ENCODE assay signal across 8 cellular contexts in genomic region chr6:27752038-27752885, GRCh38.
DNase-seq lines count a peak whose midpoint lies in the region; ATAC-seq, FAIRE-seq and TF ChIP-seq lines count a peak whose summit lies in the region.

No MANE protein-coding gene starts in this region.

- H3K4ac ChIP-seq in H1 (replicated peaks; ENCODE audit: insufficient read length, low read depth, low read length): no peak overlapping the region

- TF ChIP-seq CTCF in AG09319 (IDR thresholded peaks at IDR 0.05; ENCODE audit: low read depth, low read length) (peak; percentile 70), H1 (IDR thresholded peaks at IDR 0.05; ENCODE audit: control extremely low read depth in 1 of 3, insufficient read depth in 1 of 3, low read depth in 1 of 3, low read length in 3 of 3) (peak; percentile 11 to 62 (median 47); a peak in 3 of 4 replicates)

- H4K20me1 ChIP-seq in H1 (replicated peaks in 1 of 2; ENCODE audit: control insufficient read depth in 1 of 2, insufficient read depth in 2 of 2, low read length in 2 of 2): no peaks in the 10 kb centered on the region

- H3K23me2 ChIP-seq in H1 (ENCODE audit: low read depth, low read length): peaks cover 2% of the 10 kb centered on the region

- peak; percentile 69 for FAIRE-seq in H1 (lab: Jason Lieb, UNC)

- peak; percentile 45 for DNase-seq in AG09319 (ENCODE audit: extremely low read depth, low read depth)
- DNase-seq in HPDE6-E6E7 (ENCODE audit: extremely low spot score): peak; percentile 36
- DNase-seq in NCI-H69 (lab: John Stamatoyannopoulos, UW): peak; percentile 85
- DNase-seq in activated CD4-positive, alpha-beta T cell treated with anti-CD3 and anti-CD28 coated beads, Interleukin-2, amount 50 U/mL, for 1 hour: peak; percentile 31
- DNase-seq in H1 (ENCODE audit: low read depth in 1 of 2, low spot score in 2 of 2): peak in 1 of 2 experiments; percentile 73
- DNase-seq in memory B cell (ENCODE audit: low spot score in 2 of 2): peak; percentile 40 to 80
- DNase-seq in stimulated activated CD8-positive, alpha-beta memory T cell treated with anti-CD3 and anti-CD28 coated beads, Interleukin-4, amount 100 ng/mL, for 48 hours: peak; percentile 57

- peak; percentile 61 to 68 for TF ChIP-seq RAD21 in H1 (IDR thresholded peaks at IDR 0.05 in 1 of 2, conservative IDR thresholded peaks at IDR 0.05 in 1 of 2; ENCODE audit: low read depth in 2 of 2, low read length in 2 of 2)

- no peaks in the 10 kb centered on the region for H3K27me3 Mint-ChIP-seq in memory B cell

- H3K9ac ChIP-seq in H1 (replicated peaks in 1 of 4; ENCODE audit: extremely low read depth in 1 of 4, low read depth in 3 of 4, low read length in 3 of 4): no peak overlapping the region

- no peaks in the 10 kb centered on the region for H3K36me3 ChIP-seq in H1 (ENCODE audit: control insufficient read depth in 2 of 4, insufficient read depth in 4 of 4, low read length in 3 of 4)

- H3K27ac Mint-ChIP-seq in memory B cell: peak overlapping the region; percentile 98

- H3K4me2 ChIP-seq in H1 (ENCODE audit: insufficient read depth in 1 of 2, low read depth in 2 of 2, low read length in 2 of 2): peak overlapping the region; percentile 63 to 67; a peak in 3 of 4 replicates

- peaks cover 0 to 24% (median 10%) of the 10 kb centered on the region in 4 experiments; a peak in 6 of 7 replicates for H3K27me3 ChIP-seq in H1 (replicated peaks in 1 of 4; ENCODE audit: control insufficient read depth in 3 of 4, extremely low read depth in 1 of 4, insufficient read depth in 3 of 4, low read length in 3 of 4)

- H3K4me1 Mint-ChIP-seq in memory B cell: peaks cover 21% of the 10 kb centered on the region

- no peak for TF ChIP-seq POLR2A in H1 (IDR thresholded peaks at IDR 0.05; ENCODE audit: control extremely low read depth in 1 of 2, low read depth in 2 of 2, low read length in 2 of 2)

- no peak overlapping the region for H2AK5ac ChIP-seq in H1 (ENCODE audit: low read depth, low read length)

- peaks cover 0 to 6% (median 1%) of the 10 kb centered on the region in 4 experiments; a peak in 3 of 7 replicates for H3K4me1 ChIP-seq in H1 (replicated peaks in 1 of 4; ENCODE audit: control insufficient read depth in 3 of 4, insufficient read depth in 4 of 4, low read length in 3 of 4)

- no peak overlapping the region for H2BK20ac ChIP-seq in H1 (ENCODE audit: low read length)

- no peak overlapping the region for H3K23ac ChIP-seq in H1 (ENCODE audit: insufficient read length)

- H4K8ac ChIP-seq in H1 (ENCODE audit: extremely low read depth, insufficient read depth, low read length): no peak overlapping the region; the same call in 1 of the 2 replicates

- no peak overlapping the region for H4K5ac ChIP-seq in H1 (ENCODE audit: insufficient read length, low read depth, low read length)

- H3K4me3 Mint-ChIP-seq in memory B cell: peak overlapping the region; percentile 90

- H4K91ac ChIP-seq in H1 (replicated peaks; ENCODE audit: insufficient read length, low read length): no peak overlapping the region

- peak overlapping the region; percentile 84 to 100 (median 91) for H3K4me3 ChIP-seq in H1 (ENCODE audit: extremely low read depth in 1 of 4, insufficient read depth in 2 of 4, low read depth in 3 of 4, low read length in 4 of 4)

- H3K27ac ChIP-seq in H1 (ENCODE audit: low read depth, low read length): no peak overlapping the region

- H3K9me3 Mint-ChIP-seq in memory B cell: no peaks in the 10 kb centered on the region

- ATAC-seq in GM18873 (IDR thresholded peaks at IDR 0.05; ENCODE audit: low FRiP score, unreplicated experiment): peak; percentile 29
- peak; percentile 40 for ATAC-seq in memory B cell (ENCODE audit: low read depth)

- H2AFZ ChIP-seq in H1 (ENCODE audit: low read length): no peak overlapping the region

- CTCF ChIA-PET in H1 (lab: Charles Lee; ENCODE audit: partially characterized antibody): interaction anchor here (0.5 to 12.4 kb wide), 43 partner anchors 9 to 603 kb away, joined by 3 to 102 read pairs (median 4); a partner anchor contains a TSS

- no peaks in the 10 kb centered on the region for H3K79me2 ChIP-seq in H1 (ENCODE audit: control insufficient read depth in 1 of 2, insufficient read depth in 2 of 2, low read length in 2 of 2)

- TF ChIP-seq EP300 in H1 (IDR thresholded peaks at IDR 0.05; ENCODE audit: borderline replicate concordance in 1 of 2, low read depth in 2 of 2, low read length in 2 of 2): no peak

- H2BK15ac ChIP-seq in H1 (ENCODE audit: low read length): no peak overlapping the region

- no peak overlapping the region for H2BK12ac ChIP-seq in H1 (ENCODE audit: low read depth, low read length)

- no peak overlapping the region for H2BK120ac ChIP-seq in H1 (replicated peaks; ENCODE audit: low read depth, low read length)

- H3K36me3 Mint-ChIP-seq in memory B cell: peaks cover 2% of the 10 kb centered on the region

- H3K56ac ChIP-seq in H1 (replicated peaks; ENCODE audit: insufficient read length, low read depth, low read length): no peak overlapping the region

- POLR2A ChIA-PET in H1 (lab: Charles Lee; ENCODE audit: partially characterized antibody): interaction anchor here (0.7 to 1.6 kb wide), 5 partner anchors 13 to 1467 kb away, joined by 3 to 8 read pairs (median 4); a partner anchor contains a TSS

- H3K79me1 ChIP-seq in H1 (ENCODE audit: low read depth, low read length): no peaks in the 10 kb centered on the region

- 14% methylated on average over 22 of the region's 24 CpGs; no CpG with 5 or more reads in 1 of the 2 experiments for WGBS in H1 (ENCODE audit: extremely low coverage in 1 of 2, insufficient coverage in 1 of 2, insufficient read length in 1 of 2, insufficient replicate concordance in 2 of 2, low coverage in 1 of 2, low lambda C conversion rate in 2 of 2, missing lambda C conversion rate in 1 of 2), 2 experiments

- no peaks in the 10 kb centered on the region for H3K9me3 ChIP-seq in H1 (ENCODE audit: insufficient read depth in 2 of 2, low read depth in 1 of 2, low read length in 1 of 2)

- H3K18ac ChIP-seq in H1 (ENCODE audit: extremely low read depth, low read length): no peak overlapping the region

- no peak overlapping the region for H2BK5ac ChIP-seq in H1 (ENCODE audit: low read depth, low read length)

- no peak overlapping the region for H3K14ac ChIP-seq in H1 (ENCODE audit: insufficient read length)

TF ChIP-seq in H1, 55 proteins besides CTCF, POLR2A, EP300 and RAD21:
- TF ChIP-seq SIRT6 (IDR thresholded peaks at IDR 0.05; ENCODE audit: low read length) (no peak), CBX8 (IDR thresholded peaks at IDR 0.05; ENCODE audit: borderline replicate concordance, low read depth, low read length) (no peak), SP4 (IDR thresholded peaks at IDR 0.05; ENCODE audit: low read length) (0 out of 2 replicates have a peak, but pooled peaks have one; percentile 19), TBP (IDR thresholded peaks at IDR 0.05; ENCODE audit: low read depth, low read length) (peak; percentile 38; the same call in 1 of the 2 replicates), ASH2L (IDR thresholded peaks at IDR 0.05; ENCODE audit: low read length) (no peak), BCL11A (IDR thresholded peaks at IDR 0.05; ENCODE audit: low read depth in 2 of 2, low read length in 2 of 2) (no peak)
